In genomic region chr7:115980175-115980574, GRCh38 we compare ENCODE assay signal across 21 cellular contexts.
"Had no signal": no experiment of that assay in that cellular context is flagged by ENCODE, and none has a peak within 500 bp of the region (broad histone marks: within the 10 kb centered on the region; RNA-seq: fewer than 3 reads in every experiment).

No MANE protein-coding gene starts in this region.

- H3K27ac ChIP-seq: dorsolateral prefrontal cortex, heart left ventricle, psoas muscle, spleen, stomach, thoracic aorta, uterus had no signal

- H3K27me3 ChIP-seq: heart left ventricle, spleen, stomach, uterus had no signal

- DNase-seq: cortex of kidney; dorsolateral prefrontal cortex; effector CD8-positive, alpha-beta T cell; foreskin melanocyte; heart left ventricle; hippocampal formation; left colon; mesendoderm; naive B cell; nephron progenitor cell; psoas muscle; stimulated activated CD4-positive, alpha-beta T cell treated with anti-CD3 and anti-CD28 coated beads, Interleukin-15, amount 100 ng/mL, for 24 hours; stimulated activated CD4-positive, alpha-beta T cell treated with anti-CD3 and anti-CD28 coated beads, Interleukin-1b, Interleukin-23, amount 100 ng/mL, for 48 hours; stimulated activated CD4-positive, alpha-beta T cell treated with anti-CD3 and anti-CD28 coated beads, Interleukin-4, amount 100 ng/mL, for 4 hours; stimulated activated naive B cell treated with anti-CD40 and anti-IgM and Interleukin-4, amounts not matched to agents 10 μg/mL and 1 μg/mL and 100 μg/mL, for 72 hours; stomach; substantia nigra; uterus had no signal

- H3K9me3 ChIP-seq: heart left ventricle, psoas muscle, spleen, stomach, thoracic aorta, uterus had no signal

- H3K4me3 ChIP-seq: dorsolateral prefrontal cortex, heart left ventricle, psoas muscle, spleen, stomach, thoracic aorta, uterus had no signal

- H3K4me1 ChIP-seq: psoas muscle, stomach, uterus had no signal

- H3K36me3 ChIP-seq: heart left ventricle, spleen, stomach, thoracic aorta, uterus had no signal

- ATAC-seq: heart left ventricle; left colon; psoas muscle; sciatic nerve; stimulated activated naive B cell treated with anti-CD40 and anti-IgM and Interleukin-4, amounts not matched to agents 10 μg/mL and 1 μg/mL and 100 μg/mL, for 72 hours had no signal
